ENCODE assay signal across 10 cellular contexts in genomic region chr1:198018529-198018928, GRCh38.
DNase-seq lines count a peak whose midpoint lies in the region; ATAC-seq, FAIRE-seq and TF ChIP-seq lines count a peak whose summit lies in the region.
"Had no signal": no experiment of that assay in that cellular context is flagged by ENCODE, and none has a peak within 500 bp of the region (broad histone marks: within the 10 kb centered on the region; RNA-seq: fewer than 3 reads in every experiment).

No MANE protein-coding gene starts in this region.

- peak; percentile 100 for FAIRE-seq in keratinocyte (lab: Jason Lieb, UNC)

- ATAC-seq in HG03175 (IDR thresholded peaks at IDR 0.05; ENCODE audit: unreplicated experiment) (no peak), GM19397 (IDR thresholded peaks at IDR 0.05; ENCODE audit: unreplicated experiment) (no peak)

- H3K9me3 ChIP-seq in BE2C = no peaks in the 10 kb centered on the region
- H3K9me3 ChIP-seq in keratinocyte (ENCODE audit: control insufficient read depth, low read depth, low read length) = no peaks in the 10 kb centered on the region

- peak; percentile 48 for DNase-seq in BE2C
- DNase-seq in HK-2 (ENCODE audit: unreplicated experiment) = peak; percentile 66
- DNase-seq in amniotic epithelial cell (ENCODE audit: low read depth) = peak; percentile 39
- peak; percentile 97 for DNase-seq in keratinocyte (ENCODE audit: low read depth, low spot score)
- no peak for DNase-seq in stimulated activated CD4-positive, alpha-beta T cell treated with anti-CD3 and anti-CD28 coated beads, Interleukin-12 subunit alpha, Interleukin-12 subunit beta, amount 100 ng/mL, for 4 hours
- no peak for DNase-seq in ureter (ENCODE audit: low spot score)
- DNase-seq: DMS79 treated with DMSO at 0.1 percent for 48 hours, immature natural killer cell had no signal

- no peak overlapping the region for H3K4me3 ChIP-seq in BE2C (ENCODE audit: low read depth, low read length)
- H3K4me3 ChIP-seq in keratinocyte (ENCODE audit: control insufficient read depth in 2 of 3, extremely low read depth in 1 of 3, insufficient read depth in 2 of 3, low read depth in 1 of 3, low read length in 3 of 3) = no peak overlapping the region

- dilution Hi-C loops in keratinocyte (cut with MboI; ENCODE audit: extremely low pct_ligation_motif_present, low sequenced_read_pairs) = no loop called here

- no peaks in the 10 kb centered on the region for H4K20me1 ChIP-seq in keratinocyte (ENCODE audit: control insufficient read depth, extremely low read depth, insufficient read depth, low read length)

- H3K9me1 ChIP-seq in keratinocyte (ENCODE audit: control insufficient read depth, extremely low read depth, insufficient read depth, low read length) = no peaks in the 10 kb centered on the region

- no peaks in the 10 kb centered on the region for H3K79me2 ChIP-seq in keratinocyte (ENCODE audit: control insufficient read depth, insufficient read depth, low read length)

- peak overlapping the region; percentile 29 for H3K27ac ChIP-seq in keratinocyte (ENCODE audit: control insufficient read depth, insufficient read depth, low read length)

- H3K9ac ChIP-seq in keratinocyte (ENCODE audit: control insufficient read depth, extremely low read depth, insufficient read depth, low read length) = no peak overlapping the region

- no peak overlapping the region for H3K4me2 ChIP-seq in keratinocyte (ENCODE audit: control insufficient read depth, extremely low read depth, insufficient read depth, low read depth, low read length)

- H3K27me3 ChIP-seq in BE2C = no peaks in the 10 kb centered on the region
- no peaks in the 10 kb centered on the region for H3K27me3 ChIP-seq in keratinocyte (ENCODE audit: control insufficient read depth, extremely low read depth, insufficient read depth, low read length)

- TF ChIP-seq CTCF in BE2C (IDR thresholded peaks at IDR 0.05; ENCODE audit: low read depth, low read length) (no peak), keratinocyte (optimal IDR thresholded peaks at IDR 0.05 in 1 of 3, IDR thresholded peaks at IDR 0.05 in 1 of 3, conservative IDR thresholded peaks at IDR 0.05 in 1 of 3; ENCODE audit: extremely low read depth in 1 of 3, insufficient read depth in 2 of 3, low read length in 3 of 3) (no peak)

- H2AFZ ChIP-seq in keratinocyte (ENCODE audit: control insufficient read depth, low read length) = no peak overlapping the region

- H3K36me3 ChIP-seq in BE2C = no peaks in the 10 kb centered on the region
- no peaks in the 10 kb centered on the region for H3K36me3 ChIP-seq in keratinocyte (ENCODE audit: control insufficient read depth in 2 of 2, extremely low read depth in 1 of 2, insufficient read depth in 2 of 2, low read length in 2 of 2)

- no peaks in the 10 kb centered on the region for H3K4me1 ChIP-seq in BE2C
- H3K4me1 ChIP-seq in keratinocyte (ENCODE audit: control insufficient read depth, extremely low read depth, insufficient read depth, low read length) = peaks cover 14% of the 10 kb centered on the region

Comparison
In these comparisons a context has a peak if more than half of its experiments do, and no peak if none do; other contexts are left out.
1. DNase-seq: peak in BE2C (single experiment), HK-2 (single experiment), amniotic epithelial cell (single experiment) and keratinocyte (single experiment); none in stimulated activated CD4-positive, alpha-beta T cell treated with anti-CD3 and anti-CD28 coated beads, Interleukin-12 subunit alpha, Interleukin-12 subunit beta, amount 100 ng/mL, for 4 hours (single experiment) and ureter (single experiment).